Comparison of ENCODE assay signal across 2 cellular contexts in the genomic region with DNA sequence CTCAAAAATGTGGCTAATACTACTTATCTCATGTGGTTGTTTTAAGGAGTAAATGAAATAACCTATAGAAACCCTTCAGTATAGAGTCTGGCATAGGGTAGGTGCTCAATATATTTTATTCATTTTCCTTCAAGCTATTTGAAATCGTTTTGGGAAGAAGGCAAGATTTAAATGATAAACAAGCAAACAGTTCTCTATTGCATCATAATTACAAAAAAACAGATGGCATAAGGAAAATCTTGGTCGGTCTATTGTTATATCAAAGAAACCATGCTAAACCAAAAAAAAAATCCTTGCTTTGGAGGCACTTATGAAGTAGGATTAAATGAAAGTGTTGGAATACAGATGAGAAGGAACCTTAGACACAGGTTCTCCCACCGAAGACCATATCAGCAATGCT.
TF ChIP-seq lines count a peak whose summit lies in the region.

No MANE protein-coding gene starts in this region.

TF ChIP-seq in IMR-90, 13 proteins besides CTCF, POLR2A, EP300 and RAD21:
- no peak for TF ChIP-seq SMC3 (IDR thresholded peaks at IDR 0.05; ENCODE audit: low read depth, low read length)
- peak; percentile 65; the same call in 1 of the 2 replicates for TF ChIP-seq CEBPB (IDR thresholded peaks at IDR 0.05; ENCODE audit: low read depth, low read length)

TF ChIP-seq in H1, 55 proteins besides CTCF, POLR2A, EP300 and RAD21:
- TF ChIP-seq CEBPB (IDR thresholded peaks at IDR 0.05; ENCODE audit: low read depth, low read length) (peak; percentile 32; the same call in 1 of the 2 replicates), ZNF274 (IDR thresholded peaks at IDR 0.05; ENCODE audit: borderline replicate concordance, extremely low read depth, low read length) (no peak)
